In the genomic region with DNA sequence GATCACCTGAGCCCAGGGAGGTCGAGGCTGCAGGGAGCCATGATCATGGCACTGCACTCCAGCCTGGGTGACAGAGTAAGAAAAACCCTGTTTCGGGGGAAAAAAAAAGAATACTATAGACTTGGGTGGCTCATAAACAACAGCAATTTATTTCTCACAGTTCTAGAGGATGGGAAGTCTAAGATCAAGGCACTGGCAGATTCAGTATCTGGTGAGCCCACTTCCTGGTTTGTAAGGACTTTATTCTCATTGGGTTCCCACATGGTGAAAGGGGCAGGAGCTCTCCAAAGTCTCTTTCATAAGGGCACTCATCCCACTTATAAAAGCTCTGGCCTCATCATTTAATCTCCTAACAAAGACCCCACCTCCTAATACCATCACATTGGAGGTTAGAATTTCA, we compare ENCODE assay signal across 18 cellular contexts. TPM values are rescaled to one million over a fixed set of nuclear protein-coding genes. Genes with fewer than 3 reads are reported as not detected.
A peak's percentile ranks its signal among the peaks of the same experiment; 100 is the strongest.
DNase-seq lines count a peak whose midpoint lies in the region; ATAC-seq and TF ChIP-seq lines count a peak whose summit lies in the region.
"Had no signal": no experiment of that assay in that cellular context is flagged by ENCODE, and none has a peak within 500 bp of the region (broad histone marks: within the 10 kb centered on the region; RNA-seq: fewer than 3 reads in every experiment).

No MANE protein-coding gene starts in this region.

- peaks cover 51% of the 10 kb centered on the region for H3K36me3 Mint-ChIP-seq in activated CD8-positive, alpha-beta memory T cell treated with anti-CD3 and anti-CD28 coated beads, Interleukin-2, amount 10 ng/mL, durations not matched to agents 7 days and 5 days
- peaks cover 44% of the 10 kb centered on the region for H3K36me3 Mint-ChIP-seq in CD8-positive, alpha-beta T cell
- H3K36me3 Mint-ChIP-seq in T-cell = peaks cover 40% of the 10 kb centered on the region
- peaks cover 16% of the 10 kb centered on the region for H3K36me3 Mint-ChIP-seq in memory B cell

- POLR2A ChIA-PET in CD8-positive, alpha-beta T cell (lab: Charles Lee) = interaction anchor here (0.6 kb wide), 1 partner anchor 238 kb away, joined by 3 read pairs; no protein-coding TSS in a partner anchor
- POLR2A ChIA-PET in T-cell (lab: Charles Lee) = no interaction called here

- H3K9ac ChIP-seq in mesenchymal stem cell (ENCODE audit: low read length) = no peak overlapping the region
- H3K9ac ChIP-seq: KMS-11 had no signal

- H3K23ac ChIP-seq in mesenchymal stem cell (ENCODE audit: low read length in 2 of 2) = no peak overlapping the region

- peaks cover 28% of the 10 kb centered on the region for H3K4me1 Mint-ChIP-seq in activated CD8-positive, alpha-beta memory T cell treated with anti-CD3 and anti-CD28 coated beads, Interleukin-2, amount 10 ng/mL, durations not matched to agents 7 days and 5 days
- peaks cover 40% of the 10 kb centered on the region for H3K4me1 Mint-ChIP-seq in CD8-positive, alpha-beta T cell (ENCODE audit: low read depth)
- H3K4me1 Mint-ChIP-seq in T-cell = peaks cover 15 to 42% (median 36%) of the 10 kb centered on the region in 3 donors
- H3K4me1 Mint-ChIP-seq in memory B cell = peaks cover 7% of the 10 kb centered on the region

- H3K4me3 Mint-ChIP-seq in activated CD8-positive, alpha-beta memory T cell treated with anti-CD3 and anti-CD28 coated beads, Interleukin-2, amount 10 ng/mL, durations not matched to agents 7 days and 5 days = no peak overlapping the region
- H3K4me3 Mint-ChIP-seq in CD8-positive, alpha-beta T cell = no peak overlapping the region
- no peak overlapping the region for H3K4me3 Mint-ChIP-seq in T-cell
- H3K4me3 Mint-ChIP-seq in memory B cell = no peak overlapping the region

- CTCF ChIA-PET in activated CD8-positive, alpha-beta memory T cell treated with anti-CD3 and anti-CD28 coated beads, Interleukin-2, amount 10 ng/mL, durations not matched to agents 7 days and 5 days (lab: Charles Lee) = no interaction called here
- CTCF ChIA-PET in CD8-positive, alpha-beta T cell (lab: Charles Lee) = interaction anchor here (2.0 kb wide), 1 partner anchor 9 kb away, joined by 4 read pairs; a partner anchor contains a TSS
- CTCF ChIA-PET in T-cell (lab: Charles Lee) = no interaction called here

- H3K27me3 ChIP-seq in CD8-positive, alpha-beta T cell (ENCODE audit: insufficient read depth, low read length) = no peaks in the 10 kb centered on the region
- H3K27me3 ChIP-seq in ovary (no peaks in the 10 kb centered on the region), mesenchymal stem cell (ENCODE audit: control insufficient read depth in 1 of 2, insufficient read depth in 1 of 2, low read length in 2 of 2) (no peaks in the 10 kb centered on the region)
- H3K27me3 ChIP-seq: MG63 had no signal

- no peak overlapping the region for H3K14ac ChIP-seq in mesenchymal stem cell (ENCODE audit: low read length in 2 of 2)

- no peak overlapping the region for H2BK120ac ChIP-seq in mesenchymal stem cell (ENCODE audit: low read depth, low read length)

- H2BK5ac ChIP-seq in mesenchymal stem cell (ENCODE audit: low read depth, low read length, poor library complexity, severe bottlenecking) = no peak overlapping the region

- TF ChIP-seq EP300 in ovary (IDR thresholded peaks at IDR 0.05) = no peak

- no peak overlapping the region for H3K27ac ChIP-seq in CD8-positive, alpha-beta T cell (ENCODE audit: low read depth, low read length)
- no peak overlapping the region for H3K27ac ChIP-seq in ovary
- H3K27ac ChIP-seq in mesenchymal stem cell (ENCODE audit: low read length, poor library complexity, severe bottlenecking) = no peak overlapping the region
- H3K27ac ChIP-seq: HL-60, KMS-11 had no signal

- no peak for ATAC-seq in activated CD8-positive, alpha-beta memory T cell treated with anti-CD3 and anti-CD28 coated beads, Interleukin-2, amount 10 ng/mL, durations not matched to agents 7 days and 5 days
- no peak for ATAC-seq in CD8-positive, alpha-beta T cell
- peak in 1 of 4 experiments; percentile 13 for ATAC-seq in T-cell (replicated peaks in 1 of 4)
- ATAC-seq in memory B cell (ENCODE audit: low read depth) = no peak
- ATAC-seq: SK-N-SH treated with all-trans-retinoic acid at 6 μM for 48 hours had no signal

- WGBS in ovary, 3 donors = 89 to 91% (median 90%) methylated on average over 2 of the region's 2 CpGs
- 96% methylated on average over 2 of the region's 2 CpGs for WGBS in mesenchymal stem cell

- no peak overlapping the region for H4K91ac ChIP-seq in mesenchymal stem cell (ENCODE audit: low read length)

- no peak overlapping the region for H2AK5ac ChIP-seq in mesenchymal stem cell (ENCODE audit: low read length, severe bottlenecking)

- H3K4me3 ChIP-seq in CD8-positive, alpha-beta T cell (ENCODE audit: low read depth, low read length) = no peak overlapping the region
- H3K4me3 ChIP-seq in ovary (no peak overlapping the region), mesenchymal stem cell (ENCODE audit: insufficient read depth in 1 of 2, low read depth in 1 of 2, low read length in 2 of 2) (no peak overlapping the region)
- H3K4me3 ChIP-seq: MG63 had no signal

- no peak for DNase-seq in activated CD8-positive, alpha-beta memory T cell treated with anti-CD3 and anti-CD28 coated beads, Interleukin-2, amount 10 ng/mL, durations not matched to agents 7 days and 5 days
- no peak for DNase-seq in activated CD8-positive, alpha-beta memory T cell treated with anti-CD3 and anti-CD28 coated beads for 24 hours
- no peak for DNase-seq in CD8-positive, alpha-beta T cell
- DNase-seq in T-cell = no peak
- no peak for DNase-seq in memory B cell (ENCODE audit: low spot score in 2 of 2)
- DNase-seq in ovary = no peak
- no peak for DNase-seq in mesenchymal stem cell
- DNase-seq in NCI-H1436 treated with DMSO at 0.1 percent for 48 hours (lab: John Stamatoyannopoulos, UW) = no peak
- DNase-seq: ACHN, DMS 273 treated with DMSO at 0.1 percent for 48 hours, MG63, NCI-H1417 treated with DMSO at 0.1 percent for 48 hours, NCI-H2081, NCI-H2227 treated with DMSO at 0.1 percent for 48 hours, NCI-H526 treated with DMSO at 0.1 percent for 48 hours had no signal

- peaks cover 10% of the 10 kb centered on the region for H3K4me1 ChIP-seq in CD8-positive, alpha-beta T cell (ENCODE audit: insufficient read depth, low read length)
- H3K4me1 ChIP-seq in ovary (ENCODE audit: insufficient read depth) (no peaks in the 10 kb centered on the region), mesenchymal stem cell (ENCODE audit: control insufficient read depth, insufficient read depth, low read depth, low read length) (no peaks in the 10 kb centered on the region)

- no peaks in the 10 kb centered on the region for H3K9me3 ChIP-seq in CD8-positive, alpha-beta T cell (ENCODE audit: low read length)
- H3K9me3 ChIP-seq in ovary (no peaks in the 10 kb centered on the region), mesenchymal stem cell (ENCODE audit: control insufficient read depth, low read length) (no peaks in the 10 kb centered on the region)
- H3K9me3 ChIP-seq: MG63 had no signal

- H3K27me3 Mint-ChIP-seq in activated CD8-positive, alpha-beta memory T cell treated with anti-CD3 and anti-CD28 coated beads, Interleukin-2, amount 10 ng/mL, durations not matched to agents 7 days and 5 days = no peaks in the 10 kb centered on the region
- no peaks in the 10 kb centered on the region for H3K27me3 Mint-ChIP-seq in CD8-positive, alpha-beta T cell (ENCODE audit: low read depth)
- H3K27me3 Mint-ChIP-seq in T-cell (no peaks in the 10 kb centered on the region), memory B cell (no peaks in the 10 kb centered on the region)

- TF ChIP-seq POLR2A in ovary (IDR thresholded peaks at IDR 0.05) = no peak

- peaks cover 5% of the 10 kb centered on the region for H3K79me1 ChIP-seq in mesenchymal stem cell (replicated peaks; ENCODE audit: low read length, poor library complexity, severe bottlenecking)

- no peak overlapping the region for H2BK12ac ChIP-seq in mesenchymal stem cell (ENCODE audit: low read length in 2 of 2)

- H3K36me3 ChIP-seq in CD8-positive, alpha-beta T cell (ENCODE audit: insufficient read depth, low read length) = peaks cover 15% of the 10 kb centered on the region
- H3K36me3 ChIP-seq in ovary (no peaks in the 10 kb centered on the region), mesenchymal stem cell (ENCODE audit: control insufficient read depth in 1 of 2, insufficient read depth in 2 of 2, low read depth in 1 of 2, low read length in 2 of 2) (peaks cover 10 to 36% of the 10 kb centered on the region in 2 experiments)

- H2BK15ac ChIP-seq in mesenchymal stem cell (ENCODE audit: low read depth, poor library complexity, severe bottlenecking) = no peak overlapping the region

- H4K8ac ChIP-seq in mesenchymal stem cell (ENCODE audit: low read length) = no peak overlapping the region

- intact Hi-C loops in CD8-positive, alpha-beta T cell (cut with DNase I, micrococcal nuclease) = no loop called here
- intact Hi-C loops in ovary (cut with DNase I) = no loop called here

- no peaks in the 10 kb centered on the region for H3K9me3 Mint-ChIP-seq in activated CD8-positive, alpha-beta memory T cell treated with anti-CD3 and anti-CD28 coated beads, Interleukin-2, amount 10 ng/mL, durations not matched to agents 7 days and 5 days (ENCODE audit: low read depth)
- H3K9me3 Mint-ChIP-seq in CD8-positive, alpha-beta T cell = peaks cover 7% of the 10 kb centered on the region
- H3K9me3 Mint-ChIP-seq in T-cell = no peaks in the 10 kb centered on the region
- no peaks in the 10 kb centered on the region for H3K9me3 Mint-ChIP-seq in memory B cell

- no peak overlapping the region for H3K4me2 ChIP-seq in mesenchymal stem cell (ENCODE audit: low read length, poor library complexity, severe bottlenecking)
- H3K4me2 ChIP-seq: KMS-11 had no signal

- H3K18ac ChIP-seq in mesenchymal stem cell (ENCODE audit: low read depth in 1 of 2, low read length in 2 of 2) = no peak overlapping the region

- no peak overlapping the region for H3K4ac ChIP-seq in mesenchymal stem cell (ENCODE audit: low read depth in 1 of 2, low read length in 2 of 2)

- H3K27ac Mint-ChIP-seq in activated CD8-positive, alpha-beta memory T cell treated with anti-CD3 and anti-CD28 coated beads, Interleukin-2, amount 10 ng/mL, durations not matched to agents 7 days and 5 days = peak overlapping the region; percentile 29
- peak overlapping the region; percentile 55 for H3K27ac Mint-ChIP-seq in CD8-positive, alpha-beta T cell
- H3K27ac Mint-ChIP-seq in T-cell = peak overlapping the region; percentile 59 to 80
- H3K27ac Mint-ChIP-seq in memory B cell = peak overlapping the region; percentile 53

- no peak for TF ChIP-seq CTCF in CD8-positive, alpha-beta T cell (IDR thresholded peaks at IDR 0.05)
- no peak for TF ChIP-seq CTCF in ovary (IDR thresholded peaks at IDR 0.05)

- no peak overlapping the region for H2AFZ ChIP-seq in mesenchymal stem cell (ENCODE audit: low read depth, low read length)

RNA-seq across cellular contexts. Expression of a gene that starts 8.7 kb away (rescaled TPM):
- 100 to 1,000 TPM; 261 to 288 TPM for total RNA-seq in activated CD8-positive, alpha-beta memory T cell treated with anti-CD3 and anti-CD28 coated beads, Interleukin-2, amount 10 ng/mL, durations not matched to agents 7 days and 5 days
- 100 to 1,000 TPM; 243 to 252 TPM for total RNA-seq in CD8-positive, alpha-beta T cell
- 100 to 1,000 TPM; 204 to 240 (median 238) TPM for total RNA-seq in T-cell
- total RNA-seq in ovary = 100 to 1,000 TPM; 103 to 199 (median 144) TPM
- polyA plus RNA-seq in ovary = 100 to 1,000 TPM; 148 to 240 TPM
- 323 TPM for polyA plus RNA-seq in mesenchymal stem cell (2013, experiment 1 of 2)
- 343 TPM for polyA plus RNA-seq in mesenchymal stem cell (2013, experiment 2 of 2)

RNA-seq across cellular contexts. Expression of a gene that starts 14.4 kb away (rescaled TPM):
- total RNA-seq in activated CD8-positive, alpha-beta memory T cell treated with anti-CD3 and anti-CD28 coated beads, Interleukin-2, amount 10 ng/mL, durations not matched to agents 7 days and 5 days = 10 to 100 TPM; 12.2 to 15.4 TPM
- total RNA-seq in CD8-positive, alpha-beta T cell = 1 to 10 TPM; 8.7 to 8.9 TPM
- total RNA-seq in T-cell (10 to 100 TPM in 3 of 5 donors, 1 to 10 TPM in 2; 7.5 to 17.0 (median 12.9) TPM), ovary (10 to 100 TPM in 3 of 7 donors, 1 to 10 TPM in 4; 3.9 to 17.9 (median 9.8) TPM)
- polyA plus RNA-seq in ovary = 1 to 10 TPM; 4.8 to 9.0 TPM
- polyA plus RNA-seq in mesenchymal stem cell (2013, experiment 1 of 2) = 4.4 TPM
- polyA plus RNA-seq in mesenchymal stem cell (2013, experiment 2 of 2) = 4.3 TPM
